Comparison of ENCODE assay signal across 8 cellular contexts in genomic region chr1:11681071-11681771, GRCh38. TPM values are rescaled to one million over a fixed set of nuclear protein-coding genes. Genes with fewer than 3 reads are reported as not detected.
A peak's percentile ranks its signal among the peaks of the same experiment; 100 is the strongest.
DNase-seq lines count a peak whose midpoint lies in the region; ATAC-seq and TF ChIP-seq lines count a peak whose summit lies in the region.

TSS of gene MAD2L2 (minus strand) at chr1:11681148. CDS start at chr1:11680601, 547 bp downstream.

- ATAC-seq in GM19025 (IDR thresholded peaks at IDR 0.05; ENCODE audit: low read depth, unreplicated experiment) (peak; percentile 83), HG03280 (IDR thresholded peaks at IDR 0.05; ENCODE audit: unreplicated experiment) (peak; percentile 87), lower lobe of right lung (peak; percentile 98 to 99)

- H3K36me3 ChIP-seq in lower lobe of right lung, result peaks cover 13% of the 10 kb centered on the region

- peaks cover 16% of the 10 kb centered on the region for H3K4me1 Mint-ChIP-seq in activated CD4-positive, alpha-beta memory T cell treated with anti-CD3 and anti-CD28 coated beads, Interleukin-2, amount 10 ng/mL, durations not matched to agents 7 days and 5 days

- H3K4me3 Mint-ChIP-seq in activated CD4-positive, alpha-beta memory T cell treated with anti-CD3 and anti-CD28 coated beads, Interleukin-2, amount 10 ng/mL, durations not matched to agents 7 days and 5 days, result peak within 1 kb of the TSS; percentile 83

- no peak for TF ChIP-seq CTCF in lower lobe of right lung (IDR thresholded peaks at IDR 0.05)

- peak within 1 kb of the TSS; percentile 80 for H3K27ac ChIP-seq in lower lobe of right lung

- no peaks in the 10 kb centered on the region for H3K36me3 Mint-ChIP-seq in activated CD4-positive, alpha-beta memory T cell treated with anti-CD3 and anti-CD28 coated beads, Interleukin-2, amount 10 ng/mL, durations not matched to agents 7 days and 5 days (ENCODE audit: low read depth)

- peak within 1 kb of the TSS; percentile 84 for H3K4me3 ChIP-seq in lower lobe of right lung

- CTCF ChIA-PET in activated CD4-positive, alpha-beta memory T cell treated with anti-CD3 and anti-CD28 coated beads, Interleukin-2, amount 10 ng/mL, durations not matched to agents 7 days and 5 days (lab: Charles Lee), result interaction anchor here (1.1 to 2.9 kb wide), 4 partner anchors 12 to 38 kb away, joined by 3 to 34 read pairs (median 7); partner anchors contain the start of gene FBXO6

- peak; percentile 90 for DNase-seq in Ammon's horn (ENCODE audit: low spot score)
- peak; percentile 92 for DNase-seq in NCI-H748 (lab: John Stamatoyannopoulos, UW; ENCODE audit: unreplicated experiment)
- peak; percentile 91 for DNase-seq in activated CD4-positive, alpha-beta memory T cell treated with anti-CD3 and anti-CD28 coated beads, Interleukin-2, amount 10 ng/mL, durations not matched to agents 7 days and 5 days
- DNase-seq in ecto neural progenitor cell (ENCODE audit: low spot score), result peak; percentile 91
- DNase-seq in lower lobe of right lung, result peak; percentile 91
- DNase-seq in stimulated activated CD4-positive, alpha-beta T cell treated with anti-CD3 and anti-CD28 coated beads, Interleukin-4, amount 100 ng/mL, for 48 hours (ENCODE audit: low read depth in 2 of 2), result peak; percentile 89 to 90

- POLR2A ChIA-PET in activated CD4-positive, alpha-beta memory T cell treated with anti-CD3 and anti-CD28 coated beads, Interleukin-2, amount 10 ng/mL, durations not matched to agents 7 days and 5 days (lab: Charles Lee), result interaction anchor here (0.7 to 5.2 kb wide), 19 partner anchors 8 to 669 kb away, joined by 3 to 53 read pairs (median 5); partner anchors contain the start of genes CLCN6, DRAXIN, FBXO2 and FBXO44

- peaks cover 14% of the 10 kb centered on the region for H3K4me1 ChIP-seq in lower lobe of right lung

- peak within 1 kb of the TSS; percentile 89 for H3K27ac Mint-ChIP-seq in activated CD4-positive, alpha-beta memory T cell treated with anti-CD3 and anti-CD28 coated beads, Interleukin-2, amount 10 ng/mL, durations not matched to agents 7 days and 5 days

- intact Hi-C loops in lower lobe of right lung (cut with DNase I), result no loop called here

- no peaks in the 10 kb centered on the region for H3K9me3 ChIP-seq in lower lobe of right lung

- H3K27me3 ChIP-seq in lower lobe of right lung (ENCODE audit: low read depth), result peaks cover 4% of the 10 kb centered on the region

- H3K9me3 Mint-ChIP-seq in activated CD4-positive, alpha-beta memory T cell treated with anti-CD3 and anti-CD28 coated beads, Interleukin-2, amount 10 ng/mL, durations not matched to agents 7 days and 5 days, result no peaks in the 10 kb centered on the region

- H3K27me3 Mint-ChIP-seq in activated CD4-positive, alpha-beta memory T cell treated with anti-CD3 and anti-CD28 coated beads, Interleukin-2, amount 10 ng/mL, durations not matched to agents 7 days and 5 days, result peaks cover 15% of the 10 kb centered on the region

RNA-seq across cellular contexts. Expression of gene MAD2L2, which starts in this region (rescaled TPM):
- 10 to 100 TPM; 59.2 to 63.1 TPM for total RNA-seq in activated CD4-positive, alpha-beta memory T cell treated with anti-CD3 and anti-CD28 coated beads, Interleukin-2, amount 10 ng/mL, durations not matched to agents 7 days and 5 days
- 20.8 TPM for total RNA-seq in lower lobe of right lung

Comparison
In these comparisons a context has a peak if more than half of its experiments do, and no peak if none do; other contexts are left out.
1. Peak in every context shown above with its lines: DNase-seq, ATAC-seq, H3K4me3 ChIP-seq and H3K27ac ChIP-seq.